Comparison of ENCODE assay signal across 11 cellular contexts in the genomic region with DNA sequence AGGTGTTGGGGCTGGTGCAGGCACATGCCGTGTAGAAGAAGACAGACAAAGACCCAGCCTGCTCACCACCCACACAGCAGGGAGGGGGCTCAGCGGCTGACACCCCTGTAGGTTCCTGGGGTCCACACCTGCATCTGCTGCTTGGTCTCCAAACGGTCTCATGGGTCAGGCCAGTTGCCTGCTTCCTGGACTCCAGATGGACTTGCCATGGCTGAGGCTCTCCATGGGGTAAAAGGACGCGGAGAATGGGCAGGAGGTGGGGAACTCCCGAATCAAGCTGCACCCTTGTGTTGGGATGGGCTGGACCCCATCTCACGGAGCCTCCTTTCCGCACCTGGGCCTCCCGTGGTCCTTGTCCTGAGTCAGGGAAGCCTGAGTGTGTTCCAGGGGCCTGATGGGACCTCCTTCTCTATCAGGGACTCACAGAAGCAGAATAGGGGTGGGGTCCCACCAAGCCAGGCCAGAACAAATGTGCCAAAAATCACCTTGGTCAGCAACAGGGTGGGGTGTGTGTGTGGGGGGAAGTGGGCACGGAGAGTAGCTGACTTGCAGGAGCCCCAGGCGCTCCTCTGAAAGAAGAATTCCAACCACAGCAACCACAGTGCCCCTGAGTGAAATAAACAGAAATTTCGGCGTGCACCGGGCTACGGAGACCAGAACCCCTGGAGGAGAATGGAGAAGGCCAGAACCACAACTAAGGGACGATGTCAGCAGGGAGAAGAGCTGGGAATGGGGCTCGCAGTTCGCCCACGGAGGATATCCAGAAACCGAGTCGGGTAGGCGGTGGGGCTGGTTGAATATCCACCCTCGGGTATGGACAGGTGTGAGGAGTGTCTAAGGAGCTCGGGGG. TPM values are rescaled to one million over a fixed set of nuclear protein-coding genes. Genes with fewer than 3 reads are reported as not detected.
DNase-seq lines count a peak whose midpoint lies in the region; ATAC-seq and TF ChIP-seq lines count a peak whose summit lies in the region.
"Had no signal": no experiment of that assay in that cellular context is flagged by ENCODE, and none has a peak within 500 bp of the region (broad histone marks: within the 10 kb centered on the region; RNA-seq: fewer than 3 reads in every experiment).

No MANE protein-coding gene starts in this region.

- intact Hi-C loops in lower lobe of right lung (cut with DNase I) = no loop called here

- no peaks in the 10 kb centered on the region for H3K4me1 ChIP-seq in lower lobe of right lung
- H3K4me1 ChIP-seq: right lobe of liver had no signal

- H3K4me3 ChIP-seq in lower lobe of right lung = no peak overlapping the region
- H3K4me3 ChIP-seq: right lobe of liver had no signal

- H3K4me3 Mint-ChIP-seq in activated T-cell treated with anti-CD3 and anti-CD28 coated beads, Interleukin-2, amount 50 U/mL, for 24 hours = peak overlapping the region; percentile 61

- no peaks in the 10 kb centered on the region for H3K9me3 ChIP-seq in lower lobe of right lung
- H3K9me3 ChIP-seq: right lobe of liver had no signal

- ATAC-seq in lower lobe of right lung (no peak), GM21576 (IDR thresholded peaks at IDR 0.05; ENCODE audit: unreplicated experiment) (no peak)
- ATAC-seq: right lobe of liver had no signal

- peaks cover 11% of the 10 kb centered on the region for H3K27me3 ChIP-seq in lower lobe of right lung (ENCODE audit: low read depth)
- H3K27me3 ChIP-seq: right lobe of liver had no signal

- no peaks in the 10 kb centered on the region for H3K36me3 ChIP-seq in lower lobe of right lung
- H3K36me3 ChIP-seq: right lobe of liver had no signal

- H3K27ac Mint-ChIP-seq in activated T-cell treated with anti-CD3 and anti-CD28 coated beads, Interleukin-2, amount 50 U/mL, for 24 hours = peak overlapping the region; percentile 97

- peaks cover 34% of the 10 kb centered on the region for H3K36me3 Mint-ChIP-seq in activated T-cell treated with anti-CD3 and anti-CD28 coated beads, Interleukin-2, amount 50 U/mL, for 24 hours (ENCODE audit: low read depth)

- peak; percentile 15 for DNase-seq in stimulated activated naive CD4-positive, alpha-beta T cell treated with Interleukin-2 at 50 U/mL for 16 hours (lab: John Stamatoyannopoulos, UW)
- no peak for DNase-seq in stimulated activated naive CD4-positive, alpha-beta T cell (lab: John Stamatoyannopoulos, UW)
- DNase-seq in activated T-cell treated with anti-CD3 and anti-CD28 coated beads, Interleukin-2, amount 50 U/mL, for 24 hours = peak; percentile 53
- DNase-seq in lower lobe of right lung = peak; percentile 22
- no peak for DNase-seq in hepatic stellate cell (ENCODE audit: low spot score)
- DNase-seq in NCI-H1105 (lab: John Stamatoyannopoulos, UW) = no peak
- no peak for DNase-seq in AG08395 (ENCODE audit: low spot score)
- DNase-seq: AML-193; NK-92 treated with Interleukin-12 subunit alpha and Interleukin-12 subunit beta, amount 100 ng/mL, for 24 hours had no signal

- H3K27ac ChIP-seq in lower lobe of right lung = no peak overlapping the region

- TF ChIP-seq CTCF in lower lobe of right lung (IDR thresholded peaks at IDR 0.05) = no peak

- H3K9me3 Mint-ChIP-seq in activated T-cell treated with anti-CD3 and anti-CD28 coated beads, Interleukin-2, amount 50 U/mL, for 24 hours = no peaks in the 10 kb centered on the region

- H3K27me3 Mint-ChIP-seq in activated T-cell treated with anti-CD3 and anti-CD28 coated beads, Interleukin-2, amount 50 U/mL, for 24 hours = no peaks in the 10 kb centered on the region

- peaks cover 73% of the 10 kb centered on the region for H3K4me1 Mint-ChIP-seq in activated T-cell treated with anti-CD3 and anti-CD28 coated beads, Interleukin-2, amount 50 U/mL, for 24 hours (ENCODE audit: low read depth)

RNA-seq across cellular contexts. Expression of a gene that starts 11.8 kb away (rescaled TPM):
- 19.1 TPM for total RNA-seq in lower lobe of right lung

Comparison
In these comparisons a context has a peak if more than half of its experiments do, and no peak if none do; other contexts are left out.
1. DNase-seq: peak in stimulated activated naive CD4-positive, alpha-beta T cell treated with Interleukin-2 at 50 U/mL for 16 hours (single experiment), activated T-cell treated with anti-CD3 and anti-CD28 coated beads, Interleukin-2, amount 50 U/mL, for 24 hours (single experiment) and lower lobe of right lung (single experiment); none in stimulated activated naive CD4-positive, alpha-beta T cell (0 of 6), hepatic stellate cell (single experiment), NCI-H1105 (single experiment) and AG08395 (single experiment).